ENCODE assay signal across 16 cellular contexts in genomic region chr4:168880087-168880675, GRCh38.
A peak's percentile ranks its signal among the peaks of the same experiment; 100 is the strongest.
DNase-seq lines count a peak whose midpoint lies in the region; ATAC-seq, FAIRE-seq and TF ChIP-seq lines count a peak whose summit lies in the region.
"Had no signal": no experiment of that assay in that cellular context is flagged by ENCODE, and none has a peak within 500 bp of the region (broad histone marks: within the 10 kb centered on the region; RNA-seq: fewer than 3 reads in every experiment).

No MANE protein-coding gene starts in this region.

- peaks cover 56% of the 10 kb centered on the region for H3K36me3 Mint-ChIP-seq in type B pancreatic cell

- no peak for DNase-seq in HTR-8/SVneo (ENCODE audit: insufficient read length, low spot score)
- DNase-seq in astrocyte of the spinal cord (ENCODE audit: low read depth, low spot score), result peak; percentile 55
- DNase-seq in osteoblast (ENCODE audit: insufficient read length, low spot score, missing footprints), result peak; percentile 62
- DNase-seq in type B pancreatic cell (ENCODE audit: extremely low spot score, unreplicated experiment), result no peak
- DNase-seq in COLO668 (lab: John Stamatoyannopoulos, UW; ENCODE audit: unreplicated experiment), result no peak
- no peak for DNase-seq in NCI-H69 (lab: John Stamatoyannopoulos, UW)
- DNase-seq in GM19238 (ENCODE audit: insufficient read length, low spot score), result no peak
- DNase-seq: activated B cell treated with CpG ODN at 0.5 μM for 24 hours, amniotic stem cell, DMS53, KBM-7, NCI-H2171, T-helper 1 cell had no signal

- peaks cover 16% of the 10 kb centered on the region for H4K20me1 ChIP-seq in osteoblast (ENCODE audit: insufficient read depth, low read length)

- no peaks in the 10 kb centered on the region for H3K27me3 ChIP-seq in osteoblast (ENCODE audit: insufficient read depth, low read length)

- H3K36me3 ChIP-seq in osteoblast (ENCODE audit: insufficient read depth, low read length), result peaks cover 49% of the 10 kb centered on the region

- in situ Hi-C loops in astrocyte of the spinal cord (cut with HindIII; ENCODE audit: low sequenced_read_pairs), result no loop called here

- H3K27ac ChIP-seq in osteoblast (ENCODE audit: low read depth, low read length), result peak overlapping the region; percentile 38

- no peak for ATAC-seq in HG02885 (IDR thresholded peaks at IDR 0.05; ENCODE audit: poor library complexity, unreplicated experiment)

- no peak overlapping the region for H3K4me3 ChIP-seq in astrocyte of the spinal cord (ENCODE audit: low read depth, low read length)
- H3K4me3 ChIP-seq in osteoblast (ENCODE audit: insufficient read depth, low read length), result no peak overlapping the region
- H3K4me3 ChIP-seq: lung had no signal

- no peak overlapping the region for H2AFZ ChIP-seq in osteoblast (ENCODE audit: low read length)

- peaks cover 12% of the 10 kb centered on the region for H3K27me3 Mint-ChIP-seq in type B pancreatic cell

- H3K4me3 Mint-ChIP-seq in type B pancreatic cell, result no peak overlapping the region
- H3K4me3 Mint-ChIP-seq: activated B cell treated with CpG ODN at 0.5 μM for 24 hours had no signal

- no peaks in the 10 kb centered on the region for H3K9me3 ChIP-seq in osteoblast (ENCODE audit: low read depth, low read length)

- H3K9me3 Mint-ChIP-seq in type B pancreatic cell, result no peaks in the 10 kb centered on the region
- H3K9me3 Mint-ChIP-seq: activated B cell treated with CpG ODN at 0.5 μM for 24 hours had no signal

- FAIRE-seq in HTR-8/SVneo (lab: Jason Lieb, UNC), result peak; percentile 23
- FAIRE-seq: endometrium had no signal

- H3K27ac Mint-ChIP-seq in type B pancreatic cell, result peak overlapping the region; percentile 84
- H3K27ac Mint-ChIP-seq: activated B cell treated with CpG ODN at 0.5 μM for 24 hours had no signal

- H3K4me1 ChIP-seq in osteoblast (ENCODE audit: insufficient read depth, low read length), result peaks cover 63% of the 10 kb centered on the region

- H3K4me2 ChIP-seq in osteoblast (ENCODE audit: insufficient read depth, low read length), result peak overlapping the region; percentile 18

- H3K79me2 ChIP-seq in osteoblast (ENCODE audit: insufficient read depth, low read length), result peaks cover 81% of the 10 kb centered on the region

- TF ChIP-seq CTCF in astrocyte of the spinal cord (IDR thresholded peaks at IDR 0.05; ENCODE audit: low read depth, low read length), result no peak
- TF ChIP-seq CTCF in osteoblast (IDR thresholded peaks at IDR 0.05; ENCODE audit: extremely low read depth, low read depth, low read length), result no peak
- TF ChIP-seq CTCF in type B pancreatic cell (conservative IDR thresholded peaks at IDR 0.05), result no peak

- H3K4me1 Mint-ChIP-seq in type B pancreatic cell (ENCODE audit: unreplicated experiment), result peaks cover 33% of the 10 kb centered on the region

Comparison
In these comparisons a context has a peak if more than half of its experiments do, and no peak if none do; other contexts are left out.
1. DNase-seq: peak in astrocyte of the spinal cord (single experiment) and osteoblast (single experiment); none in HTR-8/SVneo (single experiment), type B pancreatic cell (single experiment), COLO668 (single experiment), NCI-H69 (single experiment) and GM19238 (single experiment).